ENCODE assay signal across 21 cellular contexts in genomic region chr1:45498279-45498678, GRCh38. TPM values are rescaled to one million over a fixed set of nuclear protein-coding genes. Genes with fewer than 3 reads are reported as not detected.
DNase-seq lines count a peak whose midpoint lies in the region; ATAC-seq and TF ChIP-seq lines count a peak whose summit lies in the region.
"Had no signal": no experiment of that assay in that cellular context is flagged by ENCODE, and none has a peak within 500 bp of the region (broad histone marks: within the 10 kb centered on the region; RNA-seq: fewer than 3 reads in every experiment).

No MANE protein-coding gene starts in this region.

- CTCF ChIA-PET in Caco-2 (lab: Charles Lee), result interaction anchor here (0.6 kb wide), 1 partner anchor 52 kb away, joined by 3 read pairs; no protein-coding TSS in a partner anchor

- H3K4me3 Mint-ChIP-seq in Caco-2 (ENCODE audit: unreplicated experiment) (peak overlapping the region; percentile 90), natural killer cell (peak overlapping the region; percentile 94)

- BruUV-seq in Caco-2 (replicated peaks; lab: Mats Ljungman, UMichigan), result no TSS peak

- H3K79me2 ChIP-seq in Loucy (ENCODE audit: insufficient read depth, low read length), result peaks cover 8% of the 10 kb centered on the region; the same call in 1 of the 2 replicates

- no peaks in the 10 kb centered on the region for H3K36me3 ChIP-seq in Caco-2 (ENCODE audit: control insufficient read depth, insufficient read depth, low read length)
- no peaks in the 10 kb centered on the region for H3K36me3 ChIP-seq in Loucy (ENCODE audit: insufficient read depth, low read length)
- no peaks in the 10 kb centered on the region for H3K36me3 ChIP-seq in left ventricle myocardium inferior
- H3K36me3 ChIP-seq: esophagus muscularis mucosa, thoracic aorta had no signal

- H3K9me3 Mint-ChIP-seq in Caco-2 (ENCODE audit: unreplicated experiment), result no peaks in the 10 kb centered on the region
- H3K9me3 Mint-ChIP-seq in natural killer cell, result no peaks in the 10 kb centered on the region
- H3K9me3 Mint-ChIP-seq: activated T-cell treated with anti-CD3 and anti-CD28 coated beads, Interleukin-2, amount 50 U/mL, for 24 hours; naive thymus-derived CD8-positive, alpha-beta T cell had no signal

- no peaks in the 10 kb centered on the region for H3K27me3 Mint-ChIP-seq in Caco-2 (ENCODE audit: insufficient read depth, unreplicated experiment)
- H3K27me3 Mint-ChIP-seq in natural killer cell (ENCODE audit: low read depth in 2 of 2), result no peaks in the 10 kb centered on the region
- H3K27me3 Mint-ChIP-seq: activated CD4-positive, alpha-beta T cell treated with anti-CD3 and anti-CD28 coated beads for 36 hours; activated T-cell treated with anti-CD3 and anti-CD28 coated beads, Interleukin-2, amount 50 U/mL, for 24 hours; naive thymus-derived CD8-positive, alpha-beta T cell had no signal

- no peaks in the 10 kb centered on the region for H3K27me3 ChIP-seq in Caco-2 (replicated peaks; ENCODE audit: control insufficient read depth, insufficient read depth, low read length)
- no peaks in the 10 kb centered on the region for H3K27me3 ChIP-seq in Loucy (ENCODE audit: insufficient read depth, low read length, poor library complexity, severe bottlenecking)
- no peaks in the 10 kb centered on the region for H3K27me3 ChIP-seq in left ventricle myocardium inferior (ENCODE audit: low read depth)
- H3K27me3 ChIP-seq: esophagus muscularis mucosa had no signal

- no peaks in the 10 kb centered on the region for H3K9me2 ChIP-seq in Loucy (replicated peaks; ENCODE audit: low read depth, low read length)
- H3K9me2 ChIP-seq: SK-N-SH had no signal

- H3K27ac Mint-ChIP-seq in Caco-2 (ENCODE audit: unreplicated experiment), result no peak overlapping the region
- H3K27ac Mint-ChIP-seq in natural killer cell, result peak overlapping the region in 1 of 2 donors; percentile 90

- POLR2A ChIA-PET in Caco-2 (lab: Charles Lee), result interaction anchor here (0.7 kb wide), 1 partner anchor 44 kb away, joined by 3 read pairs; no protein-coding TSS in a partner anchor

- H3K9ac ChIP-seq in Loucy (ENCODE audit: low read depth, low read length, poor library complexity, severe bottlenecking), result peak overlapping the region; percentile 89
- H3K9ac ChIP-seq: SK-N-SH had no signal

- no peaks in the 10 kb centered on the region for H3F3A ChIP-seq in Loucy (ENCODE audit: low read depth)

- DNase-seq in Caco-2 (no peak), natural killer cell (no peak), left ventricle myocardium inferior (no peak), 8988T (no peak), nucleus accumbens (lab: John Stamatoyannopoulos, UW) (no peak)
- DNase-seq: activated CD4-positive, alpha-beta T cell treated with anti-CD3 and anti-CD28 coated beads for 36 hours; activated T-cell treated with anti-CD3 and anti-CD28 coated beads, Interleukin-2, amount 50 U/mL, for 24 hours; central memory CD4-positive, alpha-beta T cell; DMS 273 treated with DMSO at 0.1 percent for 48 hours; GDM1; Kasumi-1; naive thymus-derived CD8-positive, alpha-beta T cell; NCI-H1417 treated with DMSO at 0.1 percent for 48 hours; NCI-H2171; NCI-H774; retina; SK-N-SH had no signal

- peaks cover 11% of the 10 kb centered on the region; the same call in 1 of the 2 replicates for H3K4me1 ChIP-seq in Caco-2
- H3K4me1 ChIP-seq in Loucy (ENCODE audit: insufficient read depth, low read length, poor library complexity, severe bottlenecking), result peaks cover 26% of the 10 kb centered on the region
- H3K4me1 ChIP-seq in left ventricle myocardium inferior, result peaks cover 25% of the 10 kb centered on the region

- H3K36me3 Mint-ChIP-seq in Caco-2 (ENCODE audit: insufficient read depth, unreplicated experiment), result peaks cover 15% of the 10 kb centered on the region
- no peaks in the 10 kb centered on the region for H3K36me3 Mint-ChIP-seq in natural killer cell

- H4K20me1 ChIP-seq in Loucy (ENCODE audit: insufficient read depth, low read length, poor library complexity, severe bottlenecking), result no peaks in the 10 kb centered on the region

- H3K4me2 ChIP-seq in Loucy (ENCODE audit: low read depth, low read length, poor library complexity, severe bottlenecking), result peak overlapping the region; percentile 100

- peak overlapping the region; percentile 66 for H3K27ac ChIP-seq in angular gyrus (ENCODE audit: low read depth, low read length)
- H3K27ac ChIP-seq in left ventricle myocardium inferior (replicated peaks), result no peak overlapping the region
- H3K27ac ChIP-seq: esophagus muscularis mucosa, thoracic aorta had no signal

- TF ChIP-seq CTCF in Caco-2 (IDR thresholded peaks at IDR 0.05; ENCODE audit: insufficient read depth in 1 of 2, low read depth in 1 of 2, low read length in 1 of 2, severe bottlenecking in 1 of 2, unreplicated experiment in 1 of 2) (no peak), Loucy (conservative IDR thresholded peaks at IDR 0.05; ENCODE audit: low read length) (no peak), natural killer cell (IDR thresholded peaks at IDR 0.05) (no peak), left ventricle myocardium inferior (IDR thresholded peaks at IDR 0.05; ENCODE audit: borderline replicate concordance) (no peak)

- H3K4me3 ChIP-seq in Caco-2 (ENCODE audit: low read depth, low read length), result no peak overlapping the region
- H3K4me3 ChIP-seq in Loucy (ENCODE audit: low read length, poor library complexity, severe bottlenecking), result no peak overlapping the region
- no peak overlapping the region for H3K4me3 ChIP-seq in left ventricle myocardium inferior
- H3K4me3 ChIP-seq: esophagus muscularis mucosa had no signal

- intact Hi-C loops in Caco-2 (cut with micrococcal nuclease; ENCODE audit: unreplicated experiment), result loop anchor here (10.0 kb wide), 1 partner anchor 187 kb away; the partner anchor contains the start of genes GPBP1L1 and TMEM69
- intact Hi-C loops in natural killer cell (cut with micrococcal nuclease), result no loop called here
- intact Hi-C loops in left ventricle myocardium inferior (cut with micrococcal nuclease), result loop anchor here (10.0 kb wide), 1 partner anchor 483 kb away; the partner anchor contains the start of genes HECTD3 and UROD

- ATAC-seq in natural killer cell, result no peak
- ATAC-seq: activated CD4-positive, alpha-beta T cell treated with anti-CD3 and anti-CD28 coated beads for 36 hours; naive thymus-derived CD8-positive, alpha-beta T cell had no signal

- H3K9me3 ChIP-seq in Caco-2 (no peaks in the 10 kb centered on the region), Loucy (ENCODE audit: insufficient read depth, low read depth, low read length) (no peaks in the 10 kb centered on the region), left ventricle myocardium inferior (replicated peaks) (no peaks in the 10 kb centered on the region)
- H3K9me3 ChIP-seq: esophagus muscularis mucosa, SK-N-SH, thoracic aorta had no signal

- no peak overlapping the region for H2AFZ ChIP-seq in Loucy (ENCODE audit: low read length)

- H3K4me1 Mint-ChIP-seq in Caco-2 (ENCODE audit: low read depth, unreplicated experiment), result peaks cover 32% of the 10 kb centered on the region
- peaks cover 26 to 28% of the 10 kb centered on the region in 2 donors for H3K4me1 Mint-ChIP-seq in natural killer cell

RNA-seq across cellular contexts. Expression of gene CCDC163, which starts 1.6 kb away (rescaled TPM):
- total RNA-seq in Caco-2 (2022) (2.8 and 3.0 TPM in 2 replicates), natural killer cell (1 to 10 TPM; 3.0 to 6.9 (median 5.8) TPM), left ventricle myocardium inferior (0.22 TPM)

RNA-seq across cellular contexts. Expression of gene MMACHC, which starts 1.8 kb away (rescaled TPM):
- total RNA-seq in Caco-2 (2022) (5.0 and 6.7 TPM in 2 replicates), natural killer cell (1 to 10 TPM in 1 of 3 donors, under 1 TPM in 2; 0.73 to 1.5 (median 0.88) TPM), left ventricle myocardium inferior (24.4 TPM)

RNA-seq across cellular contexts. Expression of gene TESK2, which starts 7.3 kb away (rescaled TPM):
- 11.9 and 14.7 TPM in 2 replicates for total RNA-seq in Caco-2 (2022)
- total RNA-seq in natural killer cell, result 1 to 10 TPM; 5.1 to 7.4 (median 6.0) TPM
- 1.4 TPM for total RNA-seq in left ventricle myocardium inferior

RNA-seq across cellular contexts. Expression of gene PRDX1, which starts 23.4 kb away (rescaled TPM):
- 637 and 684 TPM in 2 replicates for total RNA-seq in Caco-2 (2022)
- 10 to 100 TPM; 24.8 to 39.1 (median 30.6) TPM for total RNA-seq in natural killer cell
- 255 TPM for total RNA-seq in left ventricle myocardium inferior

RNA-seq across cellular contexts. Expression of gene AKR1A1, which starts 52.3 kb away (rescaled TPM):
- total RNA-seq in Caco-2 (2022) (119 and 129 TPM in 2 replicates), natural killer cell (10 to 100 TPM; 45.7 to 54.2 (median 53.9) TPM), left ventricle myocardium inferior (45.4 TPM)
